Comparison of ENCODE assay signal across 1 cellular context in the genomic region with DNA sequence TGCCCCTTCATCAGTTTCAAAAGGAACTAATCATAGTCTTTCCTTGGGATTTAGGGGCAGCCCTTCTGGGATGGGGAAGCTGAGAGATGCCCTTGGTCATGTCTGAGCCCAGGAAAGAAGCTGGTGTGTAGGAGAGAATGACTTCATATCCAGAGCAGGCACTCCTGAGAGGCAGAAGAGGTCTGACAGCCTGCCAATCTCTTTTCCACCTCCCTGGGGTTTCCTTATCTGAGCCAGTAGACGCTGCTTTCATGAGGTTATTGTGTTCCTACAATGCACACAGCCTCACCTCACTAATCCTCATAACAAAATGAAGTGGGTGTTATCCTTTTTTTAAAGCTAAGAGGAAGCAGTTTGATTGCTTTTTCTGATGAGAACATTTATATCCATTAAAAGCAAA.
TF ChIP-seq lines count a peak whose summit lies in the region.

No MANE protein-coding gene starts in this region.

TF ChIP-seq in H1, 55 proteins besides CTCF, POLR2A, EP300 and RAD21:
- TF ChIP-seq GABPA (IDR thresholded peaks at IDR 0.05; ENCODE audit: borderline replicate concordance, insufficient read depth, low read length) (no peak), TAF7 (optimal IDR thresholded peaks at IDR 0.05; ENCODE audit: borderline replicate concordance, low read depth, low read length) (no peak), SAP30 (IDR thresholded peaks at IDR 0.05; ENCODE audit: insufficient read depth, insufficient replicate concordance, low read length) (no peak), CHD1 (IDR thresholded peaks at IDR 0.05; ENCODE audit: low read depth, low read length) (no peak), MAFK (IDR thresholded peaks at IDR 0.05; ENCODE audit: low read depth, low read length) (no peak), CTBP2 (IDR thresholded peaks at IDR 0.05; ENCODE audit: borderline replicate concordance, insufficient read depth, insufficient read length, low read length) (no peak), SIRT6 (IDR thresholded peaks at IDR 0.05; ENCODE audit: low read length) (no peak), CEBPB (IDR thresholded peaks at IDR 0.05; ENCODE audit: low read depth, low read length) (no peak), GTF2F1 (IDR thresholded peaks at IDR 0.05; ENCODE audit: borderline replicate concordance, low read depth, low read length) (no peak), SRF (IDR thresholded peaks at IDR 0.05; ENCODE audit: low read depth, low read length) (no peak), BACH1 (IDR thresholded peaks at IDR 0.05; ENCODE audit: low read length) (no peak), EZH2 (IDR thresholded peaks at IDR 0.05; ENCODE audit: low read depth, low read length, severe bottlenecking) (no peak)
- TF ChIP-seq, protein P1, sequence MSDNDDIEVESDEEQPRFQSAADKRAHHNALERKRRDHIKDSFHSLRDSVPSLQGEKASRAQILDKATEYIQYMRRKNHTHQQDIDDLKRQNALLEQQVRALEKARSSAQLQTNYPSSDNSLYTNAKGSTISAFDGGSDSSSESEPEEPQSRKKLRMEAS (IDR thresholded peaks at IDR 0.05) = no peak
